8 cellular contexts compared by ENCODE assay signal in the genomic region with DNA sequence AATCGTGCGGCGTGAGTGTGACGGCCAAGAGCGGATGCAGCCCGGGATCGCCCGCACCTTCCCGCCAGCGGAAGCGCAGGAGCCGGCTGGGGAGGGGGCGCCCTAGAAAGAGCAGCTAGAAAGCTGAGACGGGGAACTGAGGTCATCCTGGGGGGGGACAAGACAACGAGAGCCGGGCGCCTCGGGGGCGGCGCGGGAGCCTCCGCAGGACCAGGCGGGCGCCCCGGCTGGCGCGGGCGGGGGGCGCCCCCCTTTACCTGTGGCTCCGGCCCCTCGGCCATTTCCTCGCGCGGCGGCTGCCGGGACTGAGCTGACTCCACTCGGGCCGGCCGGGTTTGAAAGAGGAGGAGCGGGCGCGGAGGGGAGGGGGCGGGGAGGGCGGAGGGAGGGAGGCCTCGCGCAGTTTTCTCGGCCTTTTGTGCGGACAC. TPM values are rescaled to one million over a fixed set of nuclear protein-coding genes. Genes with fewer than 3 reads are reported as not detected.
DNase-seq lines count a peak whose midpoint lies in the region; ATAC-seq and TF ChIP-seq lines count a peak whose summit lies in the region.
"Not testable (repeated sequence)": the region's sequence is repeated elsewhere in the genome, so short reads cannot be mapped to it uniquely, and the experiment has no call there.

No MANE protein-coding gene starts in this region.

- peaks cover 50% of the 10 kb centered on the region for H3K4me1 ChIP-seq in A673 (ENCODE audit: insufficient read depth, low read length, poor library complexity, severe bottlenecking)

- TF ChIP-seq CTCF in A673 (conservative IDR thresholded peaks at IDR 0.05; ENCODE audit: low read depth, low read length); retinal pigment epithelial cell (conservative IDR thresholded peaks at IDR 0.05; ENCODE audit: low read depth, low read length): not testable (repeated sequence)

- H3K27me3 Mint-ChIP-seq in immature natural killer cell (ENCODE audit: low read depth in 3 of 3), result not testable (repeated sequence)

- H3K4me3 ChIP-seq in A673 (ENCODE audit: low read depth, low read length, poor library complexity, severe bottlenecking) (peak overlapping the region; percentile 64), retinal pigment epithelial cell (ENCODE audit: low read length) (peak overlapping the region; percentile 72)

- H3K9me3 Mint-ChIP-seq in immature natural killer cell, result not testable (repeated sequence)

- H3K27ac Mint-ChIP-seq in immature natural killer cell, result peak overlapping the region in 4 of 6 donors; percentile 45 to 80 (median 71)

- peak; percentile 27 for ATAC-seq in GM18868 (IDR thresholded peaks at IDR 0.05; ENCODE audit: unreplicated experiment)
- ATAC-seq in HG03066 (IDR thresholded peaks at IDR 0.05; ENCODE audit: low read depth, unreplicated experiment), result peak; percentile 25

- intact Hi-C loops in A673 (cut with micrococcal nuclease; ENCODE audit: unreplicated experiment), result not testable (repeated sequence)

- peaks cover 40 to 49% of the 10 kb centered on the region in 2 donors for H3K4me1 Mint-ChIP-seq in immature natural killer cell

- POLR2A ChIA-PET in A673 (lab: Charles Lee; ENCODE audit: low non-redundant PET), result not testable (repeated sequence)

- BruUV-seq in A673 (replicated peaks; lab: Mats Ljungman, UMichigan), result not testable (repeated sequence)

- H3K27me3 ChIP-seq in A673 (replicated peaks; ENCODE audit: insufficient read depth, low read depth, low read length, poor library complexity), result not testable (repeated sequence)

- H3K27ac ChIP-seq in A673 (ENCODE audit: low read depth, low read length, poor library complexity, severe bottlenecking), result peak overlapping the region; percentile 70

- peak; percentile 55 for DNase-seq in A673 (ENCODE audit: low spot score)
- peak; percentile 84 for DNase-seq in NCI-H69 (lab: John Stamatoyannopoulos, UW)
- DNase-seq in activated CD4-positive, alpha-beta T cell treated with anti-CD3 and anti-CD28 coated beads, Interleukin-2, amount 50 U/mL, for 48 hours, result peak; percentile 55 to 63
- DNase-seq in dermis blood vessel endothelial cell, result peak; percentile 59
- peak; percentile 49 to 57 (median 53) for DNase-seq in immature natural killer cell
- DNase-seq in retinal pigment epithelial cell (ENCODE audit: low read depth), result not testable (repeated sequence)

- H3K4me3 Mint-ChIP-seq in immature natural killer cell, result peak overlapping the region; percentile 73 to 84 (median 81)

- not testable (repeated sequence) for H3K36me3 Mint-ChIP-seq in immature natural killer cell

- not testable (repeated sequence) for H3K36me3 ChIP-seq in A673 (ENCODE audit: insufficient read depth, low read length, poor library complexity, severe bottlenecking)

- CTCF ChIA-PET in A673 (lab: Charles Lee), result not testable (repeated sequence)

- not testable (repeated sequence) for H3K9me3 ChIP-seq in A673 (ENCODE audit: low read depth, low read length, poor library complexity, severe bottlenecking)

RNA-seq across cellular contexts. Expression of a gene that starts 56.8 kb away (rescaled TPM):
- total RNA-seq in A673 (2021), result 1.0 and 1.4 TPM in 2 replicates
- total RNA-seq in dermis blood vessel endothelial cell, result not detected in 2 replicates
- not detected for polyA plus RNA-seq in immature natural killer cell
